In genomic region chr1:18879791-18880309, GRCh38 we compare ENCODE assay signal across 37 cellular contexts. TPM values are rescaled to one million over a fixed set of nuclear protein-coding genes. Genes with fewer than 3 reads are reported as not detected.
DNase-seq lines count a peak whose midpoint lies in the region; ATAC-seq, FAIRE-seq and TF ChIP-seq lines count a peak whose summit lies in the region.
"Had no signal": no experiment of that assay in that cellular context is flagged by ENCODE, and none has a peak within 500 bp of the region (broad histone marks: within the 10 kb centered on the region; RNA-seq: fewer than 3 reads in every experiment).

No MANE protein-coding gene starts in this region.

- DNase-seq in HepG2 (ENCODE audit: low spot score) (no peak), right lobe of liver (no peak), NCI-H524 (lab: John Stamatoyannopoulos, UW) (peak; percentile 39 to 72), astrocyte of the hippocampus (ENCODE audit: low read depth, low spot score) (peak; percentile 42), NCI-H1436 treated with DMSO at 0.1 percent for 48 hours (lab: John Stamatoyannopoulos, UW) (no peak), NAMALWA (ENCODE audit: low spot score) (no peak), transverse colon (no peak)
- DNase-seq: activated CD8-positive, alpha-beta memory T cell treated with anti-CD3 and anti-CD28 coated beads, Interleukin-2, amount 10 ng/mL, durations not matched to agents 7 days and 5 days; activated gamma-delta T cell treated with Interleukin-2 at 50 U/mL for 16 hours; activated naive CD8-positive, alpha-beta T cell treated with anti-CD3 and anti-CD28 coated beads, Interleukin-2, amount 10 ng/mL, durations not matched to agents 7 days and 5 days; activated T-cell treated with anti-CD3 and anti-CD28 coated beads, Interleukin-2, amount 50 U/mL, for 4 hours; AML-193; CD4-positive, alpha-beta T cell; cortex of kidney; effector memory CD4-positive, alpha-beta T cell; GM23248; hippocampal formation; immature natural killer cell; KBM-7; NCI-H1694 treated with DMSO at 0.1 percent for 48 hours; retina; small intestine; stimulated activated naive CD8-positive, alpha-beta T cell treated with anti-CD3 and anti-CD28 coated beads, Interleukin-15, Interleukin-2, amounts not matched to agents 100 U/mL and 50 U/mL, for 24 hours; T-helper 17 cell had no signal

- FAIRE-seq in HepG2 (lab: Jason Lieb, UNC), result no peak
- FAIRE-seq: A204.1, pancreas, small intestine, TTC549 had no signal

- TF ChIP-seq RAD21 in HepG2 (CRISPR knock-in tag; IDR thresholded peaks at IDR 0.05), result no peak

- no peak for ATAC-seq in HepG2
- ATAC-seq in right lobe of liver, result no peak
- no peak for ATAC-seq in HG02798 (IDR thresholded peaks at IDR 0.05; ENCODE audit: poor library complexity, unreplicated experiment)
- ATAC-seq: activated CD8-positive, alpha-beta memory T cell treated with anti-CD3 and anti-CD28 coated beads, Interleukin-2, amount 10 ng/mL, durations not matched to agents 7 days and 5 days; activated T-cell treated with anti-CD3 and anti-CD28 coated beads, Interleukin-2, amount 50 U/mL, for 4 hours; left lobe of liver; pancreas; stimulated activated naive CD8-positive, alpha-beta T cell treated with anti-CD3 and anti-CD28 coated beads, Interleukin-15, Interleukin-2, amounts not matched to agents 100 U/mL and 50 U/mL, for 24 hours; T-helper 17 cell had no signal

- intact Hi-C loops in HepG2 (cut with micrococcal nuclease; ENCODE audit: unreplicated experiment) (no loop called here), right lobe of liver (cut with DNase I) (no loop called here), transverse colon (cut with DNase I; ENCODE audit: low total_unique reads) (loop anchor here (10.0 kb wide), 1 partner anchor 215 kb away; no protein-coding TSS in a partner anchor)

- H2AFZ ChIP-seq in HepG2 (ENCODE audit: low read length), result no peak overlapping the region
- H2AFZ ChIP-seq: GM23248 had no signal

- no peaks in the 10 kb centered on the region for H3K79me2 ChIP-seq in HepG2 (ENCODE audit: insufficient read depth, low read length)

- no peak overlapping the region for H3K27ac ChIP-seq in HepG2 (ENCODE audit: extremely low read length, insufficient read depth, low read length)
- H3K27ac ChIP-seq in right lobe of liver, result no peak overlapping the region
- H3K27ac ChIP-seq in transverse colon, result no peak overlapping the region
- H3K27ac ChIP-seq: ascending aorta, GM23248, pancreas had no signal

- no TSS peak for BruUV-seq in HepG2 (replicated peaks; lab: Mats Ljungman, UMichigan)

- H3K27me3 ChIP-seq in HepG2 (ENCODE audit: control insufficient read depth in 1 of 2, insufficient read depth in 2 of 2, low read length in 2 of 2) (no peaks in the 10 kb centered on the region), right lobe of liver (no peaks in the 10 kb centered on the region), transverse colon (no peaks in the 10 kb centered on the region)
- H3K27me3 ChIP-seq: ascending aorta, pancreas had no signal

- TF ChIP-seq CTCF in HepG2 (CRISPR knock-in tag; IDR thresholded peaks at IDR 0.05), result no peak
- no peak for TF ChIP-seq CTCF in right lobe of liver (IDR thresholded peaks at IDR 0.05)
- TF ChIP-seq CTCF in transverse colon (IDR thresholded peaks at IDR 0.05), result no peak

- H3K9me3 ChIP-seq in HepG2 (ENCODE audit: low read length) (no peaks in the 10 kb centered on the region), right lobe of liver (no peaks in the 10 kb centered on the region), transverse colon (no peaks in the 10 kb centered on the region)
- H3K9me3 ChIP-seq: ascending aorta, pancreas had no signal

- TF ChIP-seq EP300 in HepG2 (IDR thresholded peaks at IDR 0.05; ENCODE audit: low read depth in 2 of 2, low read length in 2 of 2), result no peak
- no peak for TF ChIP-seq EP300 in HepG2 (CRISPR knock-in tag; IDR thresholded peaks at IDR 0.05; ENCODE audit: borderline replicate concordance)
- no peak for TF ChIP-seq EP300 in transverse colon (IDR thresholded peaks at IDR 0.05; ENCODE audit: low read depth)

- H3K4me2 ChIP-seq in HepG2 (ENCODE audit: low read depth, low read length), result no peak overlapping the region

- peaks cover 33% of the 10 kb centered on the region for H4K20me1 ChIP-seq in HepG2 (ENCODE audit: insufficient read depth, low read length)

- in situ Hi-C loops in HepG2 (cut with HindIII; ENCODE audit: extremely low pct_ligation_motif_present, low pct_unique_long_range_greater_than_20kb), result no loop called here
- in situ Hi-C loops in transverse colon (cut with MboI; ENCODE audit: low pct_ligation_motif_present in 1 of 4, low pct_unique_long_range_greater_than_20kb in 1 of 4, low sequenced_read_pairs in 3 of 4), result loop anchor here in 1 of 4 donors (10.0 kb wide), 1 partner anchor 225 kb away; no protein-coding TSS in a partner anchor

- POLR2A ChIA-PET in HepG2 (lab: Yijun Ruan, JAX), result no interaction called here

- no peak overlapping the region for H3K4me3 ChIP-seq in HepG2 (replicated peaks in 1 of 3; ENCODE audit: insufficient read depth in 1 of 3, low read depth in 2 of 3, low read length in 3 of 3)
- H3K4me3 ChIP-seq in right lobe of liver, result no peak overlapping the region
- no peak overlapping the region for H3K4me3 ChIP-seq in transverse colon
- H3K4me3 ChIP-seq: ascending aorta, GM23248, pancreas had no signal

- peaks cover 45 to 93% of the 10 kb centered on the region in 2 experiments for H3K36me3 ChIP-seq in HepG2 (replicated peaks in 1 of 2; ENCODE audit: control insufficient read depth in 1 of 2, insufficient read depth in 2 of 2, low read length in 2 of 2)
- peaks cover 0 to 85% (median 37%) of the 10 kb centered on the region in 4 donors for H3K36me3 ChIP-seq in right lobe of liver
- no peaks in the 10 kb centered on the region for H3K36me3 ChIP-seq in transverse colon
- H3K36me3 ChIP-seq: pancreas had no signal

- H3K4me1 ChIP-seq in HepG2 (ENCODE audit: insufficient read depth, low read length), result no peaks in the 10 kb centered on the region
- peaks cover 0 to 3% (median 0%) of the 10 kb centered on the region in 4 donors for H3K4me1 ChIP-seq in right lobe of liver
- peaks cover 0 to 5% (median 1%) of the 10 kb centered on the region in 4 donors for H3K4me1 ChIP-seq in transverse colon
- H3K4me1 ChIP-seq: ascending aorta, pancreas had no signal

- TF ChIP-seq POLR2A in HepG2 (IDR thresholded peaks at IDR 0.05; ENCODE audit: insufficient read depth in 1 of 2, low read depth in 2 of 2, low read length in 2 of 2), result no peak
- TF ChIP-seq POLR2A in right lobe of liver (IDR thresholded peaks at IDR 0.05), result no peak
- no peak for TF ChIP-seq POLR2A in transverse colon (IDR thresholded peaks at IDR 0.05)

- CTCF ChIA-PET in HepG2 (lab: Yijun Ruan, JAX; ENCODE audit: low intra/inter-chr PET ratio, low total read pairs), result no interaction called here

- no peak overlapping the region for H3K9ac ChIP-seq in HepG2 (ENCODE audit: insufficient read depth, low read depth, low read length)
- H3K9ac ChIP-seq: GM23248 had no signal

- 92% methylated on average over 10 of the region's 21 CpGs for WGBS in HepG2 (ENCODE audit: low lambda C conversion rate)
- WGBS in right lobe of liver (ENCODE audit: insufficient coverage, low coverage, low lambda C conversion rate, missing lambda C conversion rate), result no CpG with 5 or more reads among the region's 21 CpGs
- WGBS in transverse colon (ENCODE audit: low coverage in 1 of 2), 2 donors, result 61% methylated on average over 17 of the region's 21 CpGs; no CpG with 5 or more reads in 1 of the 2 donors

RNA-seq across cellular contexts. Expression of gene TAS1R2, which starts 20.4 kb away (rescaled TPM):
- total RNA-seq in HepG2 (2016; rRNA removed; fragmentation: Illumina TruSeq; extraction: Trizol), result not detected in 2 replicates
- total RNA-seq in HepG2 (2016; cell fraction: cytosol; rRNA removed; fragmentation: Illumina TruSeq; extraction: Trizol; ENCODE audit: low read depth), result not detected in 2 replicates
- not detected in 2 replicates for total RNA-seq in HepG2 (2016; cell fraction: insoluble cytoplasmic fraction; rRNA removed; fragmentation: Illumina TruSeq; extraction: Trizol)
- total RNA-seq in HepG2 (2016; cell fraction: membrane; rRNA removed; fragmentation: Illumina TruSeq; extraction: Trizol), result not detected in 2 replicates
- not detected in 2 replicates for total RNA-seq in HepG2 (2016; cell fraction: nucleus; rRNA removed; fragmentation: Illumina TruSeq; extraction: Trizol)
- polyA plus RNA-seq in HepG2 (2011; rRNA removed), result not detected in 2 replicates
- polyA plus RNA-seq in HepG2 (2011; cell fraction: cytosol; rRNA removed), result 0.01 TPM in 1 of 2 replicates, not detected in the other
- 0.08 and 0.16 TPM in 2 replicates for polyA plus RNA-seq in HepG2 (2011; cell fraction: nucleus; rRNA removed)
- 0.09 TPM in 1 of 2 replicates, not detected in the other for polyA plus RNA-seq in HepG2 (2012)
- polyA plus RNA-seq in HepG2 (2016; cell fraction: cytosol; fragmentation: Illumina TruSeq; extraction: Trizol; ENCODE audit: low read depth), result not detected in 2 replicates
- polyA plus RNA-seq in HepG2 (2016; cell fraction: insoluble cytoplasmic fraction; fragmentation: Illumina TruSeq; extraction: Trizol; ENCODE audit: low read depth), result not detected in 2 replicates
- not detected in 2 replicates for polyA plus RNA-seq in HepG2 (2016; cell fraction: membrane; fragmentation: Illumina TruSeq; extraction: Trizol; ENCODE audit: low read depth)
- polyA plus RNA-seq in HepG2 (2016; cell fraction: nucleus; fragmentation: Illumina TruSeq; extraction: Trizol; ENCODE audit: insufficient read depth, low read depth), result not detected in 2 replicates
- not detected in 2 replicates for polyA minus RNA-seq in HepG2 (2011; rRNA and poly(A)+ RNA removed; ENCODE audit: low replicate concordance)
- not detected in 2 replicates for polyA minus RNA-seq in HepG2 (2011; cell fraction: cytosol; rRNA and poly(A)+ RNA removed)
- polyA minus RNA-seq in HepG2 (2011; cell fraction: nucleus; rRNA and poly(A)+ RNA removed), result not detected in 2 replicates
- total RNA-seq in right lobe of liver, result under 1 TPM in 1 of 6 experiments, not detected in 5; 0.07 TPM
- total RNA-seq in transverse colon, result not detected
- total RNA-seq: activated CD8-positive, alpha-beta memory T cell treated with anti-CD3 and anti-CD28 coated beads, Interleukin-2, amount 10 ng/mL, durations not matched to agents 7 days and 5 days; activated naive CD8-positive, alpha-beta T cell treated with anti-CD3 and anti-CD28 coated beads, Interleukin-2, amount 10 ng/mL, durations not matched to agents 7 days and 5 days; activated T-cell treated with anti-CD3 and anti-CD28 coated beads, Interleukin-2, amount 50 U/mL, for 4 hours; ascending aorta; cardiac septum; CD4-positive, alpha-beta T cell; epithelial cell of proximal tubule; GM23248; HT1080; left lobe of liver; pancreas; SK-MEL-5; T-helper 17 cell; temporal lobe; urinary bladder had no signal
- polyA plus RNA-seq: GM23248, immature natural killer cell, neural cell, pancreas, small intestine, urinary bladder had no signal

RNA-seq across cellular contexts. Expression of gene ALDH4A1, which starts 22.5 kb away (rescaled TPM):
- total RNA-seq in HepG2 (2016; rRNA removed; fragmentation: Illumina TruSeq; extraction: Trizol) (58.5 and 76.4 TPM in 2 replicates), right lobe of liver (100 to 1,000 TPM; 218 to 364 (median 265) TPM), transverse colon (1 to 10 TPM; 3.8 to 6.0 (median 4.8) TPM)
- 7.2 and 7.7 TPM in 2 replicates for total RNA-seq in HepG2 (2016; cell fraction: cytosol; rRNA removed; fragmentation: Illumina TruSeq; extraction: Trizol; ENCODE audit: low read depth)
- total RNA-seq in HepG2 (2016; cell fraction: insoluble cytoplasmic fraction; rRNA removed; fragmentation: Illumina TruSeq; extraction: Trizol), result 53.0 and 79.3 TPM in 2 replicates
- total RNA-seq in HepG2 (2016; cell fraction: membrane; rRNA removed; fragmentation: Illumina TruSeq; extraction: Trizol), result 22.0 and 22.8 TPM in 2 replicates
- 52.1 and 60.8 TPM in 2 replicates for total RNA-seq in HepG2 (2016; cell fraction: nucleus; rRNA removed; fragmentation: Illumina TruSeq; extraction: Trizol)
- polyA plus RNA-seq in HepG2 (2011; rRNA removed), result 229 and 240 TPM in 2 replicates
- 210 and 362 TPM in 2 replicates for polyA plus RNA-seq in HepG2 (2011; cell fraction: cytosol; rRNA removed)
- polyA plus RNA-seq in HepG2 (2011; cell fraction: nucleus; rRNA removed), result 328 and 432 TPM in 2 replicates
- polyA plus RNA-seq in HepG2 (2012), result 87.2 and 88.3 TPM in 2 replicates
- polyA plus RNA-seq in HepG2 (2016; cell fraction: cytosol; fragmentation: Illumina TruSeq; extraction: Trizol; ENCODE audit: low read depth), result 7.1 and 8.1 TPM in 2 replicates
- 53.0 and 59.0 TPM in 2 replicates for polyA plus RNA-seq in HepG2 (2016; cell fraction: insoluble cytoplasmic fraction; fragmentation: Illumina TruSeq; extraction: Trizol; ENCODE audit: low read depth)
- 16.0 and 17.1 TPM in 2 replicates for polyA plus RNA-seq in HepG2 (2016; cell fraction: membrane; fragmentation: Illumina TruSeq; extraction: Trizol; ENCODE audit: low read depth)
- polyA plus RNA-seq in HepG2 (2016; cell fraction: nucleus; fragmentation: Illumina TruSeq; extraction: Trizol; ENCODE audit: insufficient read depth, low read depth), result 91.4 and 94.6 TPM in 2 replicates
- polyA minus RNA-seq in HepG2 (2011; rRNA and poly(A)+ RNA removed; ENCODE audit: low replicate concordance), result 12.3 and 373 TPM in 2 replicates
- 140 and 148 TPM in 2 replicates for polyA minus RNA-seq in HepG2 (2011; cell fraction: cytosol; rRNA and poly(A)+ RNA removed)
- 129 and 138 TPM in 2 replicates for polyA minus RNA-seq in HepG2 (2011; cell fraction: nucleus; rRNA and poly(A)+ RNA removed)

Comparison
In these comparisons a context has a peak if more than half of its experiments do, and no peak if none do; other contexts are left out.
1. DNase-seq: peak in NCI-H524 (2 of 2) and astrocyte of the hippocampus (single experiment); none in HepG2 (single experiment), right lobe of liver (0 of 3), NCI-H1436 treated with DMSO at 0.1 percent for 48 hours (single experiment), NAMALWA (single experiment) and transverse colon (single experiment).